ENCODE assay signal across 35 cellular contexts in the genomic region with DNA sequence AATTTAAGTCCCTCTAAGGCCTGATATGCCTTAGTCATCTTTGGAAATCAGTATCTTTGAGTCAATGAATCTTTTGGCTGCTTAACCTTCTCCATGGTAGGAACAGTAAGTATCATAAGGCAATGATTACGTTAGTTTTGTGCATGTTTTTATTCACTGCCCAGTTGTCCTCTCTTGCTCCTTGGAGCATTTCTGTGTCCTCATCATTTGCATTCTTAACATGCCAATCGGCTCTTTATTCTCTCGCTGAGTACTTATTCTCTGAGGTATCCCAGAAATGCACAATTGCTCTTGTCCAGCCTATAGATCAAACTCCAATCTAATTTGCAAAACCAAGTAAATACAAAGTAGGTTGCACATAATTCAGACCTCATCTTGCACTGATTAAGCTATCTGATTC.
DNase-seq lines count a peak whose midpoint lies in the region; ATAC-seq, FAIRE-seq and TF ChIP-seq lines count a peak whose summit lies in the region.
"Had no signal": no experiment of that assay in that cellular context is flagged by ENCODE, and none has a peak within 500 bp of the region (broad histone marks: within the 10 kb centered on the region; RNA-seq: fewer than 3 reads in every experiment).

No MANE protein-coding gene starts in this region.

- CTCF ChIA-PET in OCI-LY7 (lab: Charles Lee; ENCODE audit: unreplicated experiment): no interaction called here

- H3K18ac ChIP-seq in mesenchymal stem cell (ENCODE audit: low read depth in 1 of 2, low read length in 2 of 2): no peak overlapping the region

- no peaks in the 10 kb centered on the region for H3K79me1 ChIP-seq in mesenchymal stem cell (replicated peaks; ENCODE audit: low read length, poor library complexity, severe bottlenecking)

- H3K4me2 ChIP-seq in mesenchymal stem cell (ENCODE audit: low read length, poor library complexity, severe bottlenecking): no peak overlapping the region
- H3K4me2 ChIP-seq in OCI-LY7 (ENCODE audit: low read length): no peak overlapping the region
- H3K4me2 ChIP-seq: hepatocyte had no signal

- H3K9me2 ChIP-seq in OCI-LY7 (ENCODE audit: insufficient read depth, low read length): no peaks in the 10 kb centered on the region

- 60% methylated on average over 3 of the region's 3 CpGs for WGBS in mesenchymal stem cell

- no peak overlapping the region for H2BK120ac ChIP-seq in mesenchymal stem cell (ENCODE audit: low read depth, low read length)

- H3K9me3 ChIP-seq in mesenchymal stem cell (ENCODE audit: control insufficient read depth, low read length): no peaks in the 10 kb centered on the region
- no peaks in the 10 kb centered on the region for H3K9me3 ChIP-seq in OCI-LY7 (ENCODE audit: low read length)
- H3K9me3 ChIP-seq: gastrocnemius medialis, mucosa of descending colon, psoas muscle, transverse colon had no signal

- peak; percentile 53 for DNase-seq in Caki2 (ENCODE audit: low read depth)
- no peak for DNase-seq in H54 (ENCODE audit: insufficient read length, low spot score)
- DNase-seq in choroid plexus epithelial cell (ENCODE audit: low read depth): peak; percentile 46
- DNase-seq in mesenchymal stem cell: no peak
- DNase-seq in OCI-LY7 (ENCODE audit: low spot score): no peak
- no peak for DNase-seq in amygdala (lab: John Stamatoyannopoulos, UW)
- DNase-seq in NCI-H2227 (lab: John Stamatoyannopoulos, UW; ENCODE audit: unreplicated experiment): no peak
- DNase-seq: activated CD4-positive, alpha-beta T cell treated with anti-CD3 and anti-CD28 coated beads for 4 hours; activated naive CD4-positive, alpha-beta T cell treated with anti-CD3 and anti-CD28 coated beads, Interleukin-2, amount 50 U/mL, for 16 hours; COR-L47; cortex of kidney; DMS79; effector memory CD8-positive, alpha-beta T cell; erythroblast; gastrocnemius medialis; Kasumi-1; left cardiac atrium; mucosa of descending colon; natural killer cell; NCI-H1436; NCI-H345; NCI-H748 treated with DMSO at 0.1 percent for 48 hours; occipital lobe; psoas muscle; stimulated activated CD4-positive, alpha-beta T cell treated with anti-CD3 and anti-CD28 coated beads, Interleukin-15, amount 100 ng/mL, for 24 hours; stimulated activated CD4-positive, alpha-beta T cell treated with anti-CD3 and anti-CD28 coated beads, Interleukin-4, amount 100 ng/mL, for 4 hours; T1000; transverse colon had no signal

- H3K27ac ChIP-seq in mesenchymal stem cell (ENCODE audit: low read length, poor library complexity, severe bottlenecking) (peak overlapping the region; percentile 50), OCI-LY7 (ENCODE audit: low read depth, low read length, poor library complexity, severe bottlenecking) (no peak overlapping the region)
- H3K27ac ChIP-seq: C4-2B, gastrocnemius medialis, hepatocyte, psoas muscle, transverse colon, VCaP had no signal

- no peak overlapping the region for H3K4ac ChIP-seq in mesenchymal stem cell (ENCODE audit: low read depth in 1 of 2, low read length in 2 of 2)

- no peaks in the 10 kb centered on the region for H3K79me2 ChIP-seq in OCI-LY7 (ENCODE audit: insufficient read depth, low read depth, low read length)
- H3K79me2 ChIP-seq: hepatocyte had no signal

- H3K4me3 ChIP-seq in choroid plexus epithelial cell (ENCODE audit: low read depth, low read length) (no peak overlapping the region), mesenchymal stem cell (ENCODE audit: insufficient read depth in 1 of 2, low read depth in 1 of 2, low read length in 2 of 2) (no peak overlapping the region), OCI-LY7 (ENCODE audit: low read depth, low read length, poor library complexity, severe bottlenecking) (no peak overlapping the region)
- H3K4me3 ChIP-seq: gastrocnemius medialis, hepatocyte, lung, mucosa of descending colon, psoas muscle, transverse colon had no signal

- no peak overlapping the region for H4K91ac ChIP-seq in mesenchymal stem cell (ENCODE audit: low read length)

- no peaks in the 10 kb centered on the region for H4K20me1 ChIP-seq in OCI-LY7 (ENCODE audit: insufficient read depth, low read length)

- H4K8ac ChIP-seq in mesenchymal stem cell (ENCODE audit: low read length): no peak overlapping the region

- BruUV-seq in OCI-LY7 (replicated peaks; lab: Mats Ljungman, UMichigan): no TSS peak

- H3K36me3 ChIP-seq in mesenchymal stem cell (ENCODE audit: control insufficient read depth in 1 of 2, insufficient read depth in 2 of 2, low read depth in 1 of 2, low read length in 2 of 2) (no peaks in the 10 kb centered on the region), OCI-LY7 (ENCODE audit: insufficient read depth, low read length) (no peaks in the 10 kb centered on the region)
- H3K36me3 ChIP-seq: gastrocnemius medialis, transverse colon had no signal

- TF ChIP-seq CTCF in choroid plexus epithelial cell (conservative IDR thresholded peaks at IDR 0.05; ENCODE audit: low read depth, low read length) (no peak), OCI-LY7 (conservative IDR thresholded peaks at IDR 0.05; ENCODE audit: low read length) (no peak)

- FAIRE-seq in H54 (lab: Jason Lieb, UNC): peak; percentile 57
- FAIRE-seq: GM19239, RCC 7860 had no signal

- H3K23ac ChIP-seq in mesenchymal stem cell (ENCODE audit: low read length in 2 of 2): no peak overlapping the region

- peaks cover 3% of the 10 kb centered on the region for H3K4me1 ChIP-seq in mesenchymal stem cell (ENCODE audit: control insufficient read depth, insufficient read depth, low read depth, low read length)
- H3K4me1 ChIP-seq in OCI-LY7 (ENCODE audit: insufficient read depth, low read length, poor library complexity, severe bottlenecking): no peaks in the 10 kb centered on the region
- H3K4me1 ChIP-seq: gastrocnemius medialis, psoas muscle, transverse colon had no signal

- H3K9ac ChIP-seq in mesenchymal stem cell (ENCODE audit: low read length): no peak overlapping the region

- no peak for TF ChIP-seq POLR2A in H54 (IDR thresholded peaks at IDR 0.05; ENCODE audit: low read depth, low read length)

- in situ Hi-C loops in Caki2 (cut with HindIII; ENCODE audit: low pct_unique_long_range_greater_than_20kb, low sequenced_read_pairs): no loop called here

- H2BK5ac ChIP-seq in mesenchymal stem cell (ENCODE audit: low read depth, low read length, poor library complexity, severe bottlenecking): no peak overlapping the region

- intact Hi-C loops in OCI-LY7 (cut with micrococcal nuclease; ENCODE audit: unreplicated experiment): no loop called here

- H2BK15ac ChIP-seq in mesenchymal stem cell (ENCODE audit: low read depth, poor library complexity, severe bottlenecking): no peak overlapping the region

- POLR2A ChIA-PET in OCI-LY7 (lab: Charles Lee): interaction anchor here (0.6 to 0.7 kb wide), 2 partner anchors 27 to 659 kb away, joined by 3 to 4 read pairs; no protein-coding TSS in a partner anchor

- no peaks in the 10 kb centered on the region for H3K27me3 ChIP-seq in mesenchymal stem cell (ENCODE audit: control insufficient read depth in 1 of 2, insufficient read depth in 1 of 2, low read length in 2 of 2)
- H3K27me3 ChIP-seq: gastrocnemius medialis, hepatocyte, transverse colon had no signal

- H3K14ac ChIP-seq in mesenchymal stem cell (ENCODE audit: low read length in 2 of 2): no peak overlapping the region

- H2AFZ ChIP-seq in mesenchymal stem cell (ENCODE audit: low read depth, low read length) (no peak overlapping the region), OCI-LY7 (ENCODE audit: low read length) (no peak overlapping the region)
- H2AFZ ChIP-seq: hepatocyte had no signal

- no peak overlapping the region for H2AK5ac ChIP-seq in mesenchymal stem cell (ENCODE audit: low read length, severe bottlenecking)

- H2BK12ac ChIP-seq in mesenchymal stem cell (ENCODE audit: low read length in 2 of 2): no peak overlapping the region

- ATAC-seq in HG02571 (IDR thresholded peaks at IDR 0.05; ENCODE audit: unreplicated experiment): no peak
- ATAC-seq: effector memory CD8-positive, alpha-beta T cell; gastrocnemius medialis; left cardiac atrium; mucosa of descending colon; natural killer cell; psoas muscle had no signal

Comparison
In these comparisons a context has a peak if more than half of its experiments do, and no peak if none do; other contexts are left out.
1. DNase-seq: peak in Caki2 (single experiment) and choroid plexus epithelial cell (single experiment); none in H54 (single experiment), mesenchymal stem cell (single experiment), OCI-LY7 (single experiment), amygdala (0 of 56) and NCI-H2227 (single experiment).